In genomic region chr1:25081496-25081895, GRCh38 we compare ENCODE assay signal across 28 cellular contexts.
"Had no signal": no experiment of that assay in that cellular context is flagged by ENCODE, and none has a peak within 500 bp of the region (broad histone marks: within the 10 kb centered on the region; RNA-seq: fewer than 3 reads in every experiment).

No MANE protein-coding gene starts in this region.

- H3K9me3 Mint-ChIP-seq: type B pancreatic cell had no signal

- H3K4me1 Mint-ChIP-seq: mesothelial cell of epicardium, naive B cell had no signal

- H3K9me3 ChIP-seq: body of pancreas, pancreas, psoas muscle, thoracic aorta, uterus had no signal

- ATAC-seq: activated CD4-positive, CD25-positive, alpha-beta regulatory T cell treated with anti-CD3 and anti-CD28 coated beads, Interleukin-2, amount 50 U/mL, for 24 hours; body of pancreas; gastroesophageal sphincter; heart left ventricle; psoas muscle; T-cell had no signal

- H3K27ac Mint-ChIP-seq: activated naive CD4-positive, alpha-beta T cell treated with anti-CD3 and anti-CD28 coated beads for 36 hours; activated naive CD8-positive, alpha-beta T cell treated with anti-CD3 and anti-CD28 coated beads for 36 hours; mesothelial cell of epicardium; nephron progenitor cell; T-helper 2 cell treated with Interferon-gamma antibody and Interleukin-4, amounts not matched to agents 5 μg/mL and 100 μg/mL, for 36 hours; type B pancreatic cell had no signal

- H3K4me1 ChIP-seq: adrenal gland, body of pancreas, gastroesophageal sphincter, pancreas, psoas muscle, uterus had no signal

- H3K4me3 ChIP-seq: adrenal gland, body of pancreas, gastroesophageal sphincter, heart left ventricle, pancreas, psoas muscle, thoracic aorta, uterus had no signal

- H3K4me3 Mint-ChIP-seq: activated naive CD4-positive, alpha-beta T cell treated with anti-CD3 and anti-CD28 coated beads for 36 hours; activated naive CD8-positive, alpha-beta T cell treated with anti-CD3 and anti-CD28 coated beads for 36 hours; mesothelial cell of epicardium; naive B cell; nephron progenitor cell; T-cell; T-helper 2 cell treated with Interferon-gamma antibody and Interleukin-4, amounts not matched to agents 5 μg/mL and 100 μg/mL, for 36 hours; type B pancreatic cell had no signal

- H3K36me3 Mint-ChIP-seq: mesothelial cell of epicardium, type B pancreatic cell had no signal

- H3K27me3 ChIP-seq: adrenal gland, body of pancreas, pancreas, uterus had no signal

- H3K27ac ChIP-seq: adrenal gland, body of pancreas, gastroesophageal sphincter, heart left ventricle, pancreas, psoas muscle, thoracic aorta, uterus, WERI-Rb-1 had no signal

- H3K27me3 Mint-ChIP-seq: activated naive CD8-positive, alpha-beta T cell treated with anti-CD3 and anti-CD28 coated beads for 36 hours; naive B cell; T-cell had no signal

- DNase-seq: activated CD4-positive, alpha-beta T cell treated with anti-CD3 and anti-CD28 coated beads for 48 hours; activated CD4-positive, alpha-beta T cell treated with anti-CD3 and anti-CD28 coated beads, Interleukin-2, amount 50 U/mL, for 48 hours; activated CD8-positive, alpha-beta memory T cell treated with anti-CD3 and anti-CD28 coated beads for 24 hours; activated effector memory CD4-positive, alpha-beta T cell treated with anti-CD3 and anti-CD28 coated beads, Interleukin-2, amount 50 U/mL, for 16 hours; activated naive CD4-positive, alpha-beta T cell treated with anti-CD3 and anti-CD28 coated beads for 36 hours; activated naive CD8-positive, alpha-beta T cell treated with anti-CD3 and anti-CD28 coated beads for 36 hours; adrenal gland; body of pancreas; dermis blood vessel endothelial cell; effector CD4-positive, alpha-beta T cell; erythroblast; heart left ventricle; hypothalamus; naive B cell; nephron progenitor cell; nucleus accumbens; psoas muscle; stimulated activated naive CD4-positive, alpha-beta T cell treated with Interleukin-2 at 50 U/mL for 16 hours; T-cell; uterus; WERI-Rb-1 had no signal

- H3K36me3 ChIP-seq: adrenal gland, gastroesophageal sphincter, heart left ventricle, pancreas, thoracic aorta, uterus, WERI-Rb-1 had no signal
